Comparison of ENCODE assay signal across 8 cellular contexts in the genomic region with DNA sequence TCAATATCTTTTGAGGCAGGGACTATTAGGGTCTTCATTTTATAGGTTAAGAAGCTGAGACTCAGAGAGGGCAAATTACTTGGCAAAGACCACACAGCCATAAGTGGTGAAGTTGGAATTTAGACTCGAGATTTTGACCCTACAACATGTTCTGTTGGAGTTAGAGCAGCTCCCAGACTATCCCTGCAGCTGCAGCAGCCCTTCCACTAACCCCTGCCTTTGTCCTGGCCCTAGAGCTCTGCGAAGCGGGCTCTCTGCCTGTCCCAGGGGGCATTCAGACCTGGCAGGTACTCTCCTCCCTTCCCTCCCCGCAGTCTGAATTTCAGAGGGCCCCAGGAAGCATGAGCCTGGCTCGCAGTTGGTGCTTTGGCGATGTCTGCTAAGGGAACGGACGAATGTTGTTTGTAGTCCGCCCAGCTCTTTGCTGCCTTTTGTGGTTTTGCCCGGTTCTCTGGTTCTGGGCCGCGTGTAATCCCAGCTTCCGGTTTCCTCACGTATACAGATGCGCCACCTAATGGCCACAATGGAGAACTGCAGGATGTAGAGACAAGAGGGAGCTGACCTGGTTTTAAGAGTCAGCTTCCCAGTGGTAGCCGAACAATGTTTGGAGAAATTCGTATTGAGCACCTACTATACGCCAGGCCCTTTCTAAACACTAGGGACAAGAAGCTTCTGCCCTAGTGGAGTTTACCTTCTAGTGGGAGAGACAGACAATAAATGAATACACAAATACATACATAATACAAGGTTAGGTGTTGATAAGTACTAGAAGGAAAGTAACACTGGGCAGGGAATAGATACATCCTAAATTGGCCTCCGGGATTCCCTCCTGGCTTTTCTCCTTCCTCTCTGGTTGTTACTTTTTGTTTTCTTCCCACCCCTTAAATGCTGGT.
DNase-seq lines count a peak whose midpoint lies in the region; ATAC-seq and TF ChIP-seq lines count a peak whose summit lies in the region.

No MANE protein-coding gene starts in this region.

- H3K27me3 Mint-ChIP-seq in activated CD4-positive, alpha-beta T cell treated with anti-CD3 and anti-CD28 coated beads, Interleukin-2, amount 10 ng/mL, durations not matched to agents 7 days and 5 days: peaks cover 1% of the 10 kb centered on the region

- H3K4me3 ChIP-seq in lower leg skin (ENCODE audit: low read depth, poor library complexity, severe bottlenecking): no peak overlapping the region

- WGBS in lower leg skin, 2 donors: 6 to 9% methylated on average over 18 to 19 of the region's 19 CpGs

- POLR2A ChIA-PET in activated CD4-positive, alpha-beta T cell treated with anti-CD3 and anti-CD28 coated beads, Interleukin-2, amount 10 ng/mL, durations not matched to agents 7 days and 5 days (lab: Charles Lee): no interaction called here

- TF ChIP-seq CTCF in lower leg skin (IDR thresholded peaks at IDR 0.05): peak in 1 of 3 donors; percentile 79

- peak; percentile 53 for ATAC-seq in HG03457 (IDR thresholded peaks at IDR 0.05; ENCODE audit: unreplicated experiment)

- H3K4me1 Mint-ChIP-seq in activated CD4-positive, alpha-beta T cell treated with anti-CD3 and anti-CD28 coated beads, Interleukin-2, amount 10 ng/mL, durations not matched to agents 7 days and 5 days: peaks cover 27% of the 10 kb centered on the region

- H3K27ac Mint-ChIP-seq in activated CD4-positive, alpha-beta T cell treated with anti-CD3 and anti-CD28 coated beads, Interleukin-2, amount 10 ng/mL, durations not matched to agents 7 days and 5 days: peak overlapping the region; percentile 90

- H3K9me3 Mint-ChIP-seq in activated CD4-positive, alpha-beta T cell treated with anti-CD3 and anti-CD28 coated beads, Interleukin-2, amount 10 ng/mL, durations not matched to agents 7 days and 5 days: no peaks in the 10 kb centered on the region

- no peak for TF ChIP-seq POLR2A in lower leg skin (IDR thresholded peaks at IDR 0.05)

- H3K4me3 Mint-ChIP-seq in activated CD4-positive, alpha-beta T cell treated with anti-CD3 and anti-CD28 coated beads, Interleukin-2, amount 10 ng/mL, durations not matched to agents 7 days and 5 days: peak overlapping the region; percentile 41

- intact Hi-C loops in lower leg skin (cut with DNase I; ENCODE audit: low total_unique reads): no loop called here

- DNase-seq in Ammon's horn (ENCODE audit: low spot score) (peak; percentile 93), GM19238 (ENCODE audit: insufficient read length, low spot score) (peak; percentile 86), NCI-H526 (lab: John Stamatoyannopoulos, UW) (peak; percentile 96 to 99), dermis blood vessel endothelial cell (peak; percentile 90), lower leg skin (ENCODE audit: low spot score in 2 of 2) (peak; percentile 85 to 94)
- DNase-seq in activated CD4-positive, alpha-beta T cell treated with anti-CD3 and anti-CD28 coated beads, Interleukin-2, amount 10 ng/mL, durations not matched to agents 7 days and 5 days: peak; percentile 79
- peak; percentile 46 to 52 for DNase-seq in stimulated activated CD4-positive, alpha-beta T cell treated with anti-CD3 and anti-CD28 coated beads, Interleukin-4, amount 100 ng/mL, for 48 hours (ENCODE audit: low read depth in 2 of 2)

- CTCF ChIA-PET in activated CD4-positive, alpha-beta T cell treated with anti-CD3 and anti-CD28 coated beads, Interleukin-2, amount 10 ng/mL, durations not matched to agents 7 days and 5 days (lab: Charles Lee): interaction anchor here (0.6 to 5.4 kb wide), 28 partner anchors 8 to 181 kb away, joined by 3 to 35 read pairs (median 4); partner anchors contain the start of gene DCPS

- no peaks in the 10 kb centered on the region for H3K36me3 Mint-ChIP-seq in activated CD4-positive, alpha-beta T cell treated with anti-CD3 and anti-CD28 coated beads, Interleukin-2, amount 10 ng/mL, durations not matched to agents 7 days and 5 days (ENCODE audit: low read depth)
